Comparison of ENCODE assay signal across 2 cellular contexts in the genomic region with DNA sequence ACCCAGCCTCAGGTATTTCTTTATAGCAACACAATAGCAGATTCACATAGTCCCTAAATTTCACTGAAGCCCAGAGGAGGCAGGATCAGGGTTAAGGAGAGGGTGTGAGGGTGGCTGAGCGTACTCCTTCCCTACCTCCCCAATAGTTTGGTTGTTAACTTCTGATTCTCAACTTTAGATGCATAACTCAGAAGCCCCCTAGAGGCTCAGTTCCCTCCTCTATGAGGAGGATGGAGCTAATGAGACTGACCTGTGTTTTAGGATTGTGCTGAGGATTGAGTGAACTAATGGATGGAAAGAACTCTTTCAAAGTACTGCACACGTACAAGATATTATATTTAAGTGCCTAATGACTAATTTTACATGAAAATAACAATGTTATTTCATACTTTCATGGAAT.
TF ChIP-seq lines count a peak whose summit lies in the region.

No MANE protein-coding gene starts in this region.

TF ChIP-seq in HepG2, 621 proteins besides CTCF, POLR2A, EP300 and RAD21:
- TF ChIP-seq MLLT10 (CRISPR knock-in tag; IDR thresholded peaks at IDR 0.05) (no peak), KLF11 (CRISPR knock-in tag; IDR thresholded peaks at IDR 0.05) (no peak), ZNF232 (CRISPR knock-in tag; IDR thresholded peaks at IDR 0.05; ENCODE audit: borderline replicate concordance) (no peak), ZNF101 (CRISPR knock-in tag; IDR thresholded peaks at IDR 0.05; ENCODE audit: borderline replicate concordance, low read depth) (no peak), ASH2L (IDR thresholded peaks at IDR 0.05; ENCODE audit: insufficient read length, low read depth, low read length) (no peak), ZNF800 (CRISPR knock-in tag; IDR thresholded peaks at IDR 0.05) (no peak), ZNF672 (CRISPR knock-in tag; IDR thresholded peaks at IDR 0.05) (no peak), ATF3 (CRISPR knock-in tag; IDR thresholded peaks at IDR 0.05) (no peak), PHB2 (IDR thresholded peaks at IDR 0.05; ENCODE audit: partially characterized antibody) (no peak), SYNCRIP (IDR thresholded peaks at IDR 0.05; ENCODE audit: insufficient read depth, low read depth, low read length) (no peak), HOXA5 (CRISPR knock-in tag; IDR thresholded peaks at IDR 0.05) (no peak), ZNF720 (CRISPR knock-in tag; IDR thresholded peaks at IDR 0.05) (no peak), ZNF782 (CRISPR knock-in tag; IDR thresholded peaks at IDR 0.05; ENCODE audit: borderline replicate concordance) (no peak), ZFYVE20 (CRISPR knock-in tag; IDR thresholded peaks at IDR 0.05; ENCODE audit: borderline replicate concordance, low read depth) (no peak), NCOR1 (IDR thresholded peaks at IDR 0.05; ENCODE audit: borderline replicate concordance, low read length) (no peak)
- TF ChIP-seq, protein P1, sequence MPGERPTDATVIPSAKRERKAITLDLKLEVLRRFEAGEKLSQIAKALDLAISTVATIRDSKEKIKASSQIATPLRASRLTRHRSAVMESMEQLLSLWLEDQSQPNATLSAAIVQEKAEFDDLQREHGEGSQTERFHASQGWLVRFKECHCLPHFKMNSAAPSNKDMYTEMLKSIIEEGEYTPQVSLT (CRISPR knock-in tag; IDR thresholded peaks at IDR 0.05; ENCODE audit: borderline replicate concordance, low read depth), result no peak
- TF ChIP-seq, protein P2, sequence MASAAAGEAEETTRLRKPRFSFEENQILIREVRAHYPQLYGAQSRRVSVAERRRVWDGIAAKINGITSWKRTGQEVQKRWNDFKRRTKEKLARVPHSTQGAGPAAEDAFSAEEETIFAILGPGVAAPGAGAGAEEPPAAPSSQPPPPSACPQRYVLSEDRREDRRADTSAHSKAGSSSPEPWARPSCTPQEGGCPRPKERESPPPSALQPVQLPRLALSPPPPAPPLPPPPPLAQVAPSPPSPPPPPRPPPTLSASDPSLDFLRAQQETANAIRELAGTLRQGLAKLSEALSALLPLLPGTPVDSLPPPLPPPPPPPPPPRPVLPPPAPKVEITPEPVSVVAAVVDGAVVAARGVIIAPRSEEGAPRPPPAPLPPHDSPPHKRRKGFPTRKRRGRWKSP (CRISPR knock-in tag; IDR thresholded peaks at IDR 0.05), result no peak
- TF ChIP-seq, protein P3, sequence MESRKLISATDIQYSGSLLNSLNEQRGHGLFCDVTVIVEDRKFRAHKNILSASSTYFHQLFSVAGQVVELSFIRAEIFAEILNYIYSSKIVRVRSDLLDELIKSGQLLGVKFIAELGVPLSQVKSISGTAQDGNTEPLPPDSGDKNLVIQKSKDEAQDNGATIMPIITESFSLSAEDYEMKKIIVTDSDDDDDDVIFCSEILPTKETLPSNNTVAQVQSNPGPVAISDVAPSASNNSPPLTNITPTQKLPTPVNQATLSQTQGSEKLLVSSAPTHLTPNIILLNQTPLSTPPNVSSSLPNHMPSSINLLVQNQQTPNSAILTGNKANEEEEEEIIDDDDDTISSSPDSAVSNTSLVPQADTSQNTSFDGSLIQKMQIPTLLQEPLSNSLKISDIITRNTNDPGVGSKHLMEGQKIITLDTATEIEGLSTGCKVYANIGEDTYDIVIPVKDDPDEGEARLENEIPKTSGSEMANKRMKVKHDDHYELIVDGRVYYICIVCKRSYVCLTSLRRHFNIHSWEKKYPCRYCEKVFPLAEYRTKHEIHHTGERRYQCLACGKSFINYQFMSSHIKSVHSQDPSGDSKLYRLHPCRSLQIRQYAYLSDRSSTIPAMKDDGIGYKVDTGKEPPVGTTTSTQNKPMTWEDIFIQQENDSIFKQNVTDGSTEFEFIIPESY (CRISPR knock-in tag; IDR thresholded peaks at IDR 0.05), result no peak
- TF ChIP-seq, protein P4, sequence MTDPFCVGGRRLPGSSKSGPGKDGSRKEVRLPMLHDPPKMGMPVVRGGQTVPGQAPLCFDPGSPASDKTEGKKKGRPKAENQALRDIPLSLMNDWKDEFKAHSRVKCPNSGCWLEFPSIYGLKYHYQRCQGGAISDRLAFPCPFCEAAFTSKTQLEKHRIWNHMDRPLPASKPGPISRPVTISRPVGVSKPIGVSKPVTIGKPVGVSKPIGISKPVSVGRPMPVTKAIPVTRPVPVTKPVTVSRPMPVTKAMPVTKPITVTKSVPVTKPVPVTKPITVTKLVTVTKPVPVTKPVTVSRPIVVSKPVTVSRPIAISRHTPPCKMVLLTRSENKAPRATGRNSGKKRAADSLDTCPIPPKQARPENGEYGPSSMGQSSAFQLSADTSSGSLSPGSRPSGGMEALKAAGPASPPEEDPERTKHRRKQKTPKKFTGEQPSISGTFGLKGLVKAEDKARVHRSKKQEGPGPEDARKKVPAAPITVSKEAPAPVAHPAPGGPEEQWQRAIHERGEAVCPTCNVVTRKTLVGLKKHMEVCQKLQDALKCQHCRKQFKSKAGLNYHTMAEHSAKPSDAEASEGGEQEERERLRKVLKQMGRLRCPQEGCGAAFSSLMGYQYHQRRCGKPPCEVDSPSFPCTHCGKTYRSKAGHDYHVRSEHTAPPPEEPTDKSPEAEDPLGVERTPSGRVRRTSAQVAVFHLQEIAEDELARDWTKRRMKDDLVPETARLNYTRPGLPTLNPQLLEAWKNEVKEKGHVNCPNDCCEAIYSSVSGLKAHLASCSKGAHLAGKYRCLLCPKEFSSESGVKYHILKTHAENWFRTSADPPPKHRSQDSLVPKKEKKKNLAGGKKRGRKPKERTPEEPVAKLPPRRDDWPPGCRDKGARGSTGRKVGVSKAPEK (CRISPR knock-in tag; IDR thresholded peaks at IDR 0.05; ENCODE audit: borderline replicate concordance), result no peak

TF ChIP-seq in H1, 55 proteins besides CTCF, POLR2A, EP300 and RAD21:
- TF ChIP-seq HDAC2 (IDR thresholded peaks at IDR 0.05; ENCODE audit: borderline replicate concordance in 1 of 2, low read depth in 2 of 2, low read length in 2 of 2) (no peak), GTF2F1 (IDR thresholded peaks at IDR 0.05; ENCODE audit: borderline replicate concordance, low read depth, low read length) (no peak), KDM4A (IDR thresholded peaks at IDR 0.05; ENCODE audit: low read depth, low read length, severe bottlenecking) (no peak), NRF1 (IDR thresholded peaks at IDR 0.05; ENCODE audit: low read depth, low read length) (no peak), TEAD4 (IDR thresholded peaks at IDR 0.05; ENCODE audit: low read depth, low read length) (no peak), SP1 (IDR thresholded peaks at IDR 0.05; ENCODE audit: low read depth, low read length) (no peak), ZNF274 (IDR thresholded peaks at IDR 0.05; ENCODE audit: borderline replicate concordance, extremely low read depth, low read length) (no peak), ASH2L (IDR thresholded peaks at IDR 0.05; ENCODE audit: low read length) (no peak), SP4 (IDR thresholded peaks at IDR 0.05; ENCODE audit: low read length) (no peak), RXRA (IDR thresholded peaks at IDR 0.05; ENCODE audit: insufficient read depth, low read depth, low read length) (no peak), HDAC6 (IDR thresholded peaks at IDR 0.05; ENCODE audit: low read depth, low read length) (no peak), SAP30 (IDR thresholded peaks at IDR 0.05; ENCODE audit: insufficient read depth, insufficient replicate concordance, low read length) (no peak), ATF2 (IDR thresholded peaks at IDR 0.05; ENCODE audit: low read length) (no peak), CEBPB (IDR thresholded peaks at IDR 0.05; ENCODE audit: low read depth, low read length) (no peak), SUZ12 (IDR thresholded peaks at IDR 0.05; ENCODE audit: low read length) (no peak), TAF1 (IDR thresholded peaks at IDR 0.05; ENCODE audit: low read depth, low read length) (no peak)
